ENCODE assay signal across 1 cellular context in genomic region chr2:172582656-172583055, GRCh38.
TF ChIP-seq lines count a peak whose summit lies in the region.

No MANE protein-coding gene starts in this region.

TF ChIP-seq in endothelial cell of umbilical vein, 7 proteins besides CTCF, POLR2A, EP300 and RAD21 (continued from another document):
- no peak for TF ChIP-seq MAX (IDR thresholded peaks at IDR 0.05; ENCODE audit: insufficient read depth, insufficient read length)
- no peak for TF ChIP-seq GATA2 (IDR thresholded peaks at IDR 0.05; ENCODE audit: insufficient read depth, insufficient read length, low read depth, low read length)
